Comparison of ENCODE assay signal across 12 cellular contexts in the genomic region with DNA sequence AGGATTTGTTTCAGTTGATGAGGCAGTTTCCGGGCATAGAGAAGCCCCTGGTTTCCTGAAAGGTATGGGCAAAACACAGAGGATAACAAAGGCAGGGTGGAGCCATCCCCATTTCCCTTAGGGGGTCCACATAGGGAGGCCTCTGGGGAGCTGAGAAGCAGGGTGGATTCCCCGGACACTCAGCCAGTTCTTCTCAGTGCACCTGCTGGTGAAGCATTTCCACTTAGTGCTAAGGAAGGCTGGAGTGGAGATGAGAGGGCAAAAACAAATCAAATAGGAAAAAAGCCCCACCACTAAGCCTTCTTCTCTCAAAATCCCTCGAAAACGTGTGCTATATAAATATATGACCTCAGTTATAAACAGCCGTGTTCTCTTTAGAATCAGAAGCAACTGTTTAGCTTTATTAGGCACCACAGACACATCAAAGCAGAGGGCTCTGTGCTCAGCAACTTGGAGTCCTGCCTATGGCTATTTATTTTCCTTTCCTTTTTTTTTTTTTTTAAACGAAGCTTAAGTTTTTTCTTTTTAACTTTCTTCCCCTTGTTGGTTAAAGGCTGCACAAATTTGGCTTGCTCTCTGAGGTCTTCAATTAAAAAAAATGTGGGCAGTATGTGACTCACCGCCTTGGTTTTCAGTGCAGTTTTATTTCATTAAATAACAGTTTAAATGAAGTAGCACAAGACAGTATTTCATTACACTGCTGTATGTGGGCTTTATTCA.
DNase-seq lines count a peak whose midpoint lies in the region; ATAC-seq and TF ChIP-seq lines count a peak whose summit lies in the region.
"Had no signal": no experiment of that assay in that cellular context is flagged by ENCODE, and none has a peak within 500 bp of the region (broad histone marks: within the 10 kb centered on the region; RNA-seq: fewer than 3 reads in every experiment).

No MANE protein-coding gene starts in this region.

- H3F3A ChIP-seq in GM23338 (replicated peaks; ENCODE audit: low read depth): no peaks in the 10 kb centered on the region

- peaks cover 10% of the 10 kb centered on the region for H3K4me1 ChIP-seq in GM23338 (ENCODE audit: insufficient read depth)

- H3K79me2 ChIP-seq in GM23338 (replicated peaks; ENCODE audit: insufficient read depth): no peaks in the 10 kb centered on the region

- TF ChIP-seq CTCF in GM23338 (conservative IDR thresholded peaks at IDR 0.05; ENCODE audit: low read depth in 2 of 2) (no peak), fibroblast of villous mesenchyme (IDR thresholded peaks at IDR 0.05; ENCODE audit: insufficient read depth, low read depth, low read length) (no peak)

- DNase-seq in GM23338 (ENCODE audit: low spot score): no peak
- peak; percentile 63 for DNase-seq in SW480 (ENCODE audit: low spot score)
- peak; percentile 82 for DNase-seq in fibroblast of villous mesenchyme (ENCODE audit: low read depth)
- peak; percentile 76 for DNase-seq in stromal cell of bone marrow (ENCODE audit: low read depth)
- no peak for DNase-seq in HUDEP-2 (lab: John Stamatoyannopoulos, UW; ENCODE audit: unreplicated experiment in 76 of 76)
- no peak for DNase-seq in ureter (ENCODE audit: low spot score)
- no peak for DNase-seq in germinal center (ENCODE audit: low spot score)
- DNase-seq: activated T-cell treated with anti-CD3 and anti-CD28 coated beads, Interleukin-2, amount 50 U/mL, for 1 hour; DND-41; heart left ventricle; NK-92 treated with Interleukin-12 subunit alpha and Interleukin-12 subunit beta, amount 100 ng/mL, for 24 hours had no signal

- H3K27ac ChIP-seq in GM23338 (ENCODE audit: low read depth): no peak overlapping the region

- H3K4me3 ChIP-seq in GM23338 (no peak overlapping the region), fibroblast of villous mesenchyme (ENCODE audit: low read depth, low read length) (no peak overlapping the region)
- H3K4me3 ChIP-seq: heart left ventricle had no signal

- H3K27ac Mint-ChIP-seq in GM23338: no peak overlapping the region

- no peak overlapping the region for H3K4me2 ChIP-seq in GM23338

- no peaks in the 10 kb centered on the region for H3K27me3 Mint-ChIP-seq in GM23338 (ENCODE audit: insufficient read depth, low read depth, poor library complexity)

- H3K9me3 Mint-ChIP-seq in GM23338: no peaks in the 10 kb centered on the region

- H3K4me1 Mint-ChIP-seq in GM23338: peaks cover 16% of the 10 kb centered on the region

- H3K4me3 Mint-ChIP-seq in GM23338: no peak overlapping the region

- ATAC-seq in GM23338 (no peak), GM18909 (IDR thresholded peaks at IDR 0.05; ENCODE audit: poor library complexity, unreplicated experiment) (no peak)

- H3K9me2 ChIP-seq in GM23338 (ENCODE audit: insufficient read depth): 0 out of 2 replicates have a peak, but pooled peaks cover 7% of the 10 kb centered on the region

- H4K20me1 ChIP-seq in GM23338 (replicated peaks; ENCODE audit: insufficient read depth): no peaks in the 10 kb centered on the region

- 0 out of 2 replicates have a peak overlapping the region, but pooled peaks have one; percentile 6 for H2AFZ ChIP-seq in GM23338

- H3K36me3 ChIP-seq in GM23338 (ENCODE audit: insufficient read depth): no peaks in the 10 kb centered on the region
- H3K36me3 ChIP-seq: heart left ventricle had no signal

- no peaks in the 10 kb centered on the region for H3K27me3 ChIP-seq in GM23338 (ENCODE audit: insufficient read depth)
- H3K27me3 ChIP-seq: heart left ventricle had no signal

- H3K36me3 Mint-ChIP-seq in GM23338 (ENCODE audit: low read depth): no peaks in the 10 kb centered on the region

TF ChIP-seq in GM23338, 12 proteins besides CTCF, POLR2A, EP300 and RAD21:
- TF ChIP-seq EZH2 (IDR thresholded peaks at IDR 0.05; ENCODE audit: low read depth, unreplicated experiment) (no peak), ZNF114 (CRISPR knock-in tag; IDR thresholded peaks at IDR 0.05) (no peak), NANOG (IDR thresholded peaks at IDR 0.05; ENCODE audit: borderline replicate concordance) (no peak), JUNB (IDR thresholded peaks at IDR 0.05; ENCODE audit: unreplicated experiment) (no peak), EZH2phosphoT487 (IDR thresholded peaks at IDR 0.05; ENCODE audit: unreplicated experiment) (no peak), CREB1 (CRISPR knock-in tag; IDR thresholded peaks at IDR 0.05; ENCODE audit: low read depth) (no peak), ZNF331 (CRISPR knock-in tag; IDR thresholded peaks at IDR 0.05; ENCODE audit: low read depth) (no peak), ZNF462 (CRISPR knock-in tag; IDR thresholded peaks at IDR 0.05) (no peak), POLR2AphosphoS5 (IDR thresholded peaks at IDR 0.05; ENCODE audit: low read depth) (no peak)

Comparison
In these comparisons a context has a peak if more than half of its experiments do, and no peak if none do; other contexts are left out.
1. DNase-seq: peak in SW480 (single experiment), fibroblast of villous mesenchyme (single experiment) and stromal cell of bone marrow (single experiment); none in GM23338 (single experiment), HUDEP-2 (0 of 76), ureter (single experiment) and germinal center (single experiment).